ENCODE assay signal across 8 cellular contexts in the genomic region with DNA sequence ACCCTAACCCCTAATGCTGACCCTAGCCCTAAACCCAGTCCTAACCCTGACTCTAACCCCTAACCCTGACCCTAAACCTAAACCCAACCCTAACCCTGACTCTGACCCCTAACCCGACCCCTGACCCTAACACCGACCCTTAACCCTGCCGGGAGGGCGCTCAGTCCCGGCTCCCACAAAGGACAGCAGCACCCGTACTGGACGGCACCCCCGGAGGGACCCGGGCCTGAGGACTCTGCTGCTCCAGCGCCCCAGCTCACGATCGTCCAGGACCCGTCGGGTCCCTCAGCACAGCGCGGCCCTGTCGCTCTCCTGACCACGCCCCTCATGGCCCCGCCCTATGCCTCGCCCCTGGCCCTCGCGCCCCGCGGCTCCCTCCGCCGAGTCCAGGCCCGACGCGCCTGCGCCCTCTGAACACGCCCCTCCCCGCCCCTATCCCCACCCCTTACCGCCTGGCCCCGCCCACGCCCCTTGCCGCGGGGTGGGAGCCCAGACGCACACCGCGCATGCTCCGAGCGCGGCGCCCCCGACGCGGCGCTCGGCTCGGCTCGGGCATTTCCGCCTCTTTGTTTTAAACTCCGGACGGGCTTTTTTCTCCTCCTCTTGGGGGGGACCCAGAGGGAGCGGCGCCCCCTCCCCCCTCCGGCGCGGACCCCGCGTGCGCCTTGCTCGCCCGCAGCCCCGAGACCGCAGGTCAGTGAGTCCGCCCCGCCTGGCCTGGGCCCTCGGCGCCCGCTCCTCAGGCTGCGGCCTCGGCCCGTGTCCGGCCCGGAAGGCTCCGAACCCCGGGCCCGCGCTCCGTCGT. TPM values are rescaled to one million over a fixed set of nuclear protein-coding genes. Genes with fewer than 3 reads are reported as not detected.
DNase-seq lines count a peak whose midpoint lies in the region; ATAC-seq, FAIRE-seq and TF ChIP-seq lines count a peak whose summit lies in the region.

Gene PCGF3 (plus strand): TSS at position 555 of the 805 bp plus-strand sequence. CDS start 27,849 bp downstream, outside the sequence.

- peaks cover 6% of the 10 kb centered on the region for H3K27me3 Mint-ChIP-seq in endothelial cell (ENCODE audit: unreplicated experiment)

- H3K4me2 ChIP-seq in OCI-LY3 (ENCODE audit: low read length) = peak within 1 kb of the TSS; percentile 90

- H4K20me1 ChIP-seq in OCI-LY3 (ENCODE audit: insufficient read depth, low read length) = peaks cover 25% of the 10 kb centered on the region

- H3K9me3 ChIP-seq in OCI-LY3 (ENCODE audit: insufficient read depth, low read length) = no peaks in the 10 kb centered on the region

- no peaks in the 10 kb centered on the region for H3K27me3 ChIP-seq in OCI-LY3 (ENCODE audit: low read depth, low read length)

- peaks cover 14% of the 10 kb centered on the region for H3K4me1 Mint-ChIP-seq in endothelial cell (ENCODE audit: unreplicated experiment)

- peak; percentile 90 for ATAC-seq in GM21528 (IDR thresholded peaks at IDR 0.05; ENCODE audit: low FRiP score, unreplicated experiment)

- H3K27ac ChIP-seq in OCI-LY3 (ENCODE audit: low read length) = peak within 1 kb of the TSS; percentile 52

- peaks cover 15% of the 10 kb centered on the region for H3K36me3 Mint-ChIP-seq in endothelial cell (ENCODE audit: low read depth, unreplicated experiment)

- FAIRE-seq in D721Med (lab: Jason Lieb, UNC) = no peak

- peak within 1 kb of the TSS; percentile 98 for H3K9ac ChIP-seq in OCI-LY3 (ENCODE audit: low read length)

- peak within 1 kb of the TSS; percentile 84 for H3K4me3 ChIP-seq in OCI-LY3 (ENCODE audit: low read length)

- H3K9me3 Mint-ChIP-seq in endothelial cell (ENCODE audit: unreplicated experiment) = no peaks in the 10 kb centered on the region

- peaks cover 23% of the 10 kb centered on the region for H3K36me3 ChIP-seq in OCI-LY3 (replicated peaks; ENCODE audit: low read depth, low read length)

- H3K79me2 ChIP-seq in OCI-LY3 (ENCODE audit: low read length) = peaks cover 47% of the 10 kb centered on the region

- H3K4me3 Mint-ChIP-seq in endothelial cell (ENCODE audit: unreplicated experiment) = peak within 1 kb of the TSS; percentile 80

- DNase-seq in D721Med (ENCODE audit: insufficient read length, low spot score) (peak; percentile 100), HuH-7.5 (ENCODE audit: low spot score) (peak; percentile 99), endothelial cell (ENCODE audit: low spot score) (peak; percentile 99), middle frontal gyrus (ENCODE audit: extremely low spot score, low spot score) (peak; percentile 88)
- DNase-seq in activated CD8-positive, alpha-beta memory T cell treated with anti-CD3 and anti-CD28 coated beads, Interleukin-2, amount 50 U/mL, for 48 hours = peak; percentile 99
- DNase-seq in stimulated activated CD8-positive, alpha-beta memory T cell treated with anti-CD3 and anti-CD28 coated beads, Interleukin-2, amount 100 ng/mL, for 1 hour (ENCODE audit: low read depth in 2 of 2) = peak; percentile 88 to 95

- H3K4me1 ChIP-seq in OCI-LY3 (ENCODE audit: low read length) = peaks cover 11% of the 10 kb centered on the region

- no peak within 1 kb of the TSS for H3K27ac Mint-ChIP-seq in endothelial cell (ENCODE audit: unreplicated experiment)

- TF ChIP-seq CTCF in D721Med (IDR thresholded peaks at IDR 0.05; ENCODE audit: insufficient read depth, missing control alignments) (no peak), OCI-LY3 (IDR thresholded peaks at IDR 0.05; ENCODE audit: low read depth, low read length) (no peak), endothelial cell (IDR thresholded peaks at IDR 0.05; ENCODE audit: unreplicated experiment) (no peak)

- peak within 1 kb of the TSS; percentile 88; the same call in 1 of the 2 replicates for H2AFZ ChIP-seq in OCI-LY3 (ENCODE audit: low read depth, low read length)

RNA-seq across cellular contexts. Expression of gene PCGF3, which starts in this region (rescaled TPM):
- total RNA-seq in endothelial cell (ENCODE audit: unreplicated experiment) = 84.5 TPM

Comparison
In these comparisons a context has a peak if more than half of its experiments do, and no peak if none do; other contexts are left out.
1. Peak in every context shown above with its lines: DNase-seq, ATAC-seq, H3K4me3 ChIP-seq and H3K27ac ChIP-seq.